ENCODE assay signal across 14 cellular contexts in the genomic region with DNA sequence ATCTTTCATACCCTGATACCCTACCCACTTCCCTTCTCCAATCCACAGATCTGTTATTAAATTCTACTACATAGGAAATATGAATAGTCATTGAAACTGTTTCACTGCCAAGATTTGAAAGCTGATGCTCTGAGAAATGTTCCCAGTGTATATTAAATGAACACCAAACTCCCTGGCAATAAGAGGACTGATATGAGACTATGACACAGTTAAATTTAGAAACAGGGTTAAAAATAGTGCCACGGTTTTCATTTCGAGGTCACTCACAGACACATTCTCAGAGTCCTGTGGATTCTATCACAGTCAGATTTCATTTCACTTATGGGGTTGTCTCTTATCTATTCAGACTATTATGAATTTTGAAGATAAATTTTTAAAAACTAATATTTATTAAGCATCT. TPM values are rescaled to one million over a fixed set of nuclear protein-coding genes. Genes with fewer than 3 reads are reported as not detected.
DNase-seq lines count a peak whose midpoint lies in the region; ATAC-seq, FAIRE-seq and TF ChIP-seq lines count a peak whose summit lies in the region.
"Had no signal": no experiment of that assay in that cellular context is flagged by ENCODE, and none has a peak within 500 bp of the region (broad histone marks: within the 10 kb centered on the region; RNA-seq: fewer than 3 reads in every experiment).

No MANE protein-coding gene starts in this region.

- peak overlapping the region; percentile 68 for H3K4me2 ChIP-seq in GM12878 (ENCODE audit: control insufficient read depth, insufficient read depth)

- CTCF ChIA-PET in GM12878 (lab: Yijun Ruan, JAX): interaction anchor here (0.6 to 1.6 kb wide), 7 partner anchors 12 to 122 kb away, joined by 3 to 5 read pairs (median 3); no protein-coding TSS in a partner anchor

- BruUV-seq in GM12878 (replicated peaks; lab: Mats Ljungman, UMichigan): no TSS peak

- no peak for TF ChIP-seq POLR2A in GM12878 (IDR thresholded peaks at IDR 0.05; ENCODE audit: low read depth, low read length)

- TF ChIP-seq EP300 in GM12878 (IDR thresholded peaks at IDR 0.05; ENCODE audit: borderline replicate concordance in 1 of 2, control insufficient read depth in 1 of 2, low read depth in 2 of 2, low read length in 2 of 2): peak in 1 of 2 experiments; percentile 31; a peak in 1 of 4 replicates

- no peaks in the 10 kb centered on the region for H4K20me1 ChIP-seq in GM12878 (ENCODE audit: control insufficient read depth, insufficient read depth)

- in situ Hi-C loops in GM12878 (cut with MboI): no loop called here

- peak overlapping the region; percentile 37 for H2AFZ ChIP-seq in GM12878 (ENCODE audit: control insufficient read depth, low read depth, low read length)

- RAD21 ChIA-PET in GM12878 (lab: Charles Lee; ENCODE audit: unreplicated experiment): interaction anchor here (0.9 to 2.6 kb wide), 8 partner anchors 10 to 36 kb away, joined by 3 to 8 read pairs (median 4); a partner anchor contains a TSS

- H3K27me3 ChIP-seq in GM12878 (replicated peaks in 1 of 2; ENCODE audit: control insufficient read depth in 2 of 2, insufficient read depth in 2 of 2, low read length in 1 of 2): no peaks in the 10 kb centered on the region
- H3K27me3 ChIP-seq: vagina had no signal

- intact Hi-C loops in GM12878 (cut with micrococcal nuclease; ENCODE audit: unreplicated experiment) (loop anchor here (2.0 kb wide), 3 partner anchors 28 to 36 kb away; a partner anchor contains a TSS), mucosa of descending colon (cut with DNase I, micrococcal nuclease) (no loop called here)

- peak; percentile 62 for FAIRE-seq in GM12878 (lab: Jason Lieb, UNC)
- FAIRE-seq: bronchial epithelial cell had no signal

- POLR2A ChIA-PET in GM12878 (lab: Charles Lee): interaction anchor here (0.6 to 1.2 kb wide), 2 partner anchors 27 to 35 kb away, joined by 3 read pairs; no protein-coding TSS in a partner anchor

- H3K27ac ChIP-seq in GM12878 (ENCODE audit: control insufficient read depth, insufficient read depth): peak overlapping the region; percentile 69
- H3K27ac ChIP-seq: vagina had no signal

- no peak for TF ChIP-seq CTCF in GM12878 (IDR thresholded peaks at IDR 0.05 in 2 of 3, conservative IDR thresholded peaks at IDR 0.05 in 1 of 3; ENCODE audit: control insufficient read depth in 2 of 3, extremely low read depth in 1 of 3, insufficient read depth in 1 of 3, low read depth in 3 of 3, low read length in 3 of 3)
- TF ChIP-seq CTCF in mucosa of descending colon (IDR thresholded peaks at IDR 0.05): no peak

- peaks cover 16% of the 10 kb centered on the region for H3K4me1 ChIP-seq in GM12878 (ENCODE audit: control insufficient read depth, insufficient read depth, low read length)
- H3K4me1 ChIP-seq in mucosa of descending colon (ENCODE audit: low read depth): no peaks in the 10 kb centered on the region
- H3K4me1 ChIP-seq: vagina had no signal

- 0% methylated on average over 2 of the region's 2 CpGs for WGBS in GM12878 (ENCODE audit: insufficient coverage, insufficient replicate concordance, low lambda C conversion rate, missing lambda C conversion rate)

- ATAC-seq in GM18498 (IDR thresholded peaks at IDR 0.05; ENCODE audit: unreplicated experiment) (peak; percentile 80), GM21360 (IDR thresholded peaks at IDR 0.05; ENCODE audit: unreplicated experiment) (peak; percentile 80), HG03045 (IDR thresholded peaks at IDR 0.05; ENCODE audit: unreplicated experiment) (peak; percentile 76), GM12878 (peak; percentile 88), mucosa of descending colon (no peak)

- H3K4me3 ChIP-seq in GM12878 (no peak overlapping the region), mucosa of descending colon (no peak overlapping the region)
- H3K4me3 ChIP-seq: vagina had no signal

- H3K79me2 ChIP-seq in GM12878 (ENCODE audit: control insufficient read depth, insufficient read depth, low read length): no peaks in the 10 kb centered on the region

- H3K9me3 ChIP-seq in GM12878 (replicated peaks; ENCODE audit: control insufficient read depth, insufficient read depth, low read length) (peaks cover 13% of the 10 kb centered on the region), mucosa of descending colon (no peaks in the 10 kb centered on the region)
- H3K9me3 ChIP-seq: vagina had no signal

- SMC1A ChIA-PET in GM12878 (lab: Charles Lee; ENCODE audit: uncharacterized antibody, unreplicated experiment): interaction anchor here (0.6 to 3.1 kb wide), 16 partner anchors 11 to 120 kb away, joined by 3 to 18 read pairs (median 4); a partner anchor contains a TSS

- TF ChIP-seq RAD21 in GM12878 (IDR thresholded peaks at IDR 0.05; ENCODE audit: insufficient read depth, low read depth, low read length): no peak

- peak; percentile 58 for DNase-seq in GM12878 (ENCODE audit: low read depth, low spot score)
- no peak for DNase-seq in NCI-H226
- no peak for DNase-seq in NCI-H345 (lab: John Stamatoyannopoulos, UW)
- DNase-seq in mucosa of descending colon: no peak
- DNase-seq in NCI-H187 treated with DMSO at 0.1 percent for 48 hours (lab: John Stamatoyannopoulos, UW): no peak
- DNase-seq: activated T-cell treated with anti-CD3 and anti-CD28 coated beads, Interleukin-2, amount 50 U/mL, for 24 hours; NCI-H146; posterior cingulate gyrus; T1000 had no signal

- no peak overlapping the region for H3K9ac ChIP-seq in GM12878 (ENCODE audit: control insufficient read depth, insufficient read depth, low read length)

- no peaks in the 10 kb centered on the region for H3K36me3 ChIP-seq in GM12878 (ENCODE audit: control insufficient read depth in 2 of 2, insufficient read depth in 2 of 2, low read length in 1 of 2)
- no peaks in the 10 kb centered on the region for H3K36me3 ChIP-seq in mucosa of descending colon (ENCODE audit: low read depth)
- H3K36me3 ChIP-seq: vagina had no signal

TF ChIP-seq in GM12878, 131 proteins besides CTCF, POLR2A, EP300 and RAD21 (continues in another document):
- TF ChIP-seq IKZF1 (conservative IDR thresholded peaks at IDR 0.05): 0 out of 2 replicates have a peak, but pooled peaks have one; percentile 29
- TF ChIP-seq, protein P1, sequence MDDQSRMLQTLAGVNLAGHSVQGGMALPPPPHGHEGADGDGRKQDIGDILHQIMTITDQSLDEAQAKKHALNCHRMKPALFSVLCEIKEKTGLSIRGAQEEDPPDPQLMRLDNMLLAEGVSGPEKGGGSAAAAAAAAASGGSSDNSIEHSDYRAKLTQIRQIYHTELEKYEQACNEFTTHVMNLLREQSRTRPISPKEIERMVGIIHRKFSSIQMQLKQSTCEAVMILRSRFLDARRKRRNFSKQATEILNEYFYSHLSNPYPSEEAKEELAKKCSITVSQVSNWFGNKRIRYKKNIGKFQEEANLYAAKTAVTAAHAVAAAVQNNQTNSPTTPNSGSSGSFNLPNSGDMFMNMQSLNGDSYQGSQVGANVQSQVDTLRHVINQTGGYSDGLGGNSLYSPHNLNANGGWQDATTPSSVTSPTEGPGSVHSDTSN (IDR thresholded peaks at IDR 0.05; ENCODE audit: insufficient replicate concordance, low read depth, low read length): no peak
- TF ChIP-seq SMAD1 (IDR thresholded peaks at IDR 0.05; ENCODE audit: low read depth, partially characterized antibody): no peak
- no peak for TF ChIP-seq NRF1 (conservative IDR thresholded peaks at IDR 0.05; ENCODE audit: low read depth, low read length)
- TF ChIP-seq TCF12 (IDR thresholded peaks at IDR 0.05; ENCODE audit: low read depth, low read length): 0 out of 2 replicates have a peak, but pooled peaks have one; percentile 13
- TF ChIP-seq SMC3 (IDR thresholded peaks at IDR 0.05; ENCODE audit: borderline replicate concordance, low read length): peak; percentile 22; the same call in 1 of the 2 replicates
- 0 out of 2 replicates have a peak, but pooled peaks have one; percentile 41 for TF ChIP-seq GABPA (IDR thresholded peaks at IDR 0.05; ENCODE audit: low read depth)
- peak; percentile 88 for TF ChIP-seq NFIC (IDR thresholded peaks at IDR 0.05; ENCODE audit: low read depth, low read length)
- no peak for TF ChIP-seq HDAC2 (IDR thresholded peaks at IDR 0.05)
- TF ChIP-seq, protein P2, sequence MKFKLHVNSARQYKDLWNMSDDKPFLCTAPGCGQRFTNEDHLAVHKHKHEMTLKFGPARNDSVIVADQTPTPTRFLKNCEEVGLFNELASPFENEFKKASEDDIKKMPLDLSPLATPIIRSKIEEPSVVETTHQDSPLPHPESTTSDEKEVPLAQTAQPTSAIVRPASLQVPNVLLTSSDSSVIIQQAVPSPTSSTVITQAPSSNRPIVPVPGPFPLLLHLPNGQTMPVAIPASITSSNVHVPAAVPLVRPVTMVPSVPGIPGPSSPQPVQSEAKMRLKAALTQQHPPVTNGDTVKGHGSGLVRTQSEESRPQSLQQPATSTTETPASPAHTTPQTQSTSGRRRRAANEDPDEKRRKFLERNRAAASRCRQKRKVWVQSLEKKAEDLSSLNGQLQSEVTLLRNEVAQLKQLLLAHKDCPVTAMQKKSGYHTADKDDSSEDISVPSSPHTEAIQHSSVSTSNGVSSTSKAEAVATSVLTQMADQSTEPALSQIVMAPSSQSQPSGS (IDR thresholded peaks at IDR 0.05; ENCODE audit: low read length): peak; percentile 97
- TF ChIP-seq BRCA1 (IDR thresholded peaks at IDR 0.05; ENCODE audit: low read depth, low read length): no peak
- peak; percentile 88 for TF ChIP-seq MEF2B (IDR thresholded peaks at IDR 0.05; ENCODE audit: partially characterized antibody, poor library complexity, severe bottlenecking)

RNA-seq across cellular contexts. Expression of a gene that starts 27.2 kb away (rescaled TPM):
- total RNA-seq in GM12878 (2013; cell fraction: nucleolus; rRNA removed): 223 and 227 TPM in 2 replicates
- total RNA-seq in GM12878 (2014; rRNA removed) (32.4 and 36.5 TPM in 2 replicates), GM12878 (2014; rRNA removed; fragmentation: Illumina TruSeq; extraction: Trizol) (50.6 and 51.0 TPM in 2 replicates), GM12878 (2021) (42.4 and 43.1 TPM in 2 replicates), mucosa of descending colon (10 to 100 TPM; 17.7 to 20.3 (median 18.8) TPM)
- 32.0 TPM for polyA plus RNA-seq in GM12878 (2011; ENCODE audit: low read depth)
- polyA plus RNA-seq in GM12878 (2011; rRNA removed) (59.5 and 88.2 TPM in 2 replicates), GM12878 (2014; fragmentation: Illumina TruSeq; extraction: Trizol) (40.0 and 49.0 TPM in 2 replicates), GM12878 (2014; fragmentation: Nextera tagmentation; extraction: Ambion mirVana) (10 to 100 TPM; 21.4 to 21.8 TPM), GM12878 (2014; rRNA removed) (23.5 and 25.6 TPM in 2 replicates), GM12878 (2016; fragmentation: Nextera tagmentation; extraction: Ambion mirVana) (10 to 100 TPM; 58.0 to 62.2 TPM)
- polyA plus RNA-seq in GM12878 (2011; cell fraction: cytosol; rRNA removed): 21.0 and 27.0 TPM in 2 replicates
- polyA plus RNA-seq in GM12878 (2011; cell fraction: nucleus; rRNA removed): 32.3 and 34.5 TPM in 2 replicates
- 35.4 and 54.7 TPM in 2 replicates for polyA plus RNA-seq in GM12878 (2012)
- polyA minus RNA-seq in GM12878 (2011; rRNA and poly(A)+ RNA removed): 72.0 and 82.2 TPM in 2 replicates
- polyA minus RNA-seq in GM12878 (2011; cell fraction: cytosol; rRNA and poly(A)+ RNA removed): 19.9 and 22.7 TPM in 2 replicates
- polyA minus RNA-seq in GM12878 (2011; cell fraction: nucleus; rRNA and poly(A)+ RNA removed): 87.9 and 109 TPM in 2 replicates
